13 cellular contexts compared by ENCODE assay signal in genomic region chr1:25765910-25766645, GRCh38. TPM values are rescaled to one million over a fixed set of nuclear protein-coding genes. Genes with fewer than 3 reads are reported as not detected.
DNase-seq lines count a peak whose midpoint lies in the region; ATAC-seq and TF ChIP-seq lines count a peak whose summit lies in the region.
"Had no signal": no experiment of that assay in that cellular context is flagged by ENCODE, and none has a peak within 500 bp of the region (broad histone marks: within the 10 kb centered on the region; RNA-seq: fewer than 3 reads in every experiment).

No MANE protein-coding gene starts in this region.

- H4K20me1 ChIP-seq in GM23338 (replicated peaks; ENCODE audit: insufficient read depth), result no peaks in the 10 kb centered on the region

- DNase-seq in GM23338 (ENCODE audit: low spot score) (no peak), OCI-M1 (lab: John Stamatoyannopoulos, UW) (peak; percentile 39), NCI-H524 treated with DMSO at 0.1 percent for 48 hours (lab: John Stamatoyannopoulos, UW) (no peak), islet precursor cell (no peak), inferior parietal cortex (ENCODE audit: extremely low spot score) (no peak)
- DNase-seq: activated T-cell treated with anti-CD3 and anti-CD28 coated beads, Interleukin-2, amount 50 U/mL, for 4 hours; AML-193; HCEC 1CT; kidney glomerular epithelial cell had no signal

- no peak overlapping the region for H3K4me3 Mint-ChIP-seq in GM23338
- H3K4me3 Mint-ChIP-seq: activated T-cell treated with anti-CD3 and anti-CD28 coated beads, Interleukin-2, amount 50 U/mL, for 4 hours; central memory CD8-positive, alpha-beta T cell had no signal

- peaks cover 14% of the 10 kb centered on the region for H3K4me1 Mint-ChIP-seq in GM23338

- no peaks in the 10 kb centered on the region for H3K9me3 Mint-ChIP-seq in GM23338
- H3K9me3 Mint-ChIP-seq: activated T-cell treated with anti-CD3 and anti-CD28 coated beads, Interleukin-2, amount 50 U/mL, for 4 hours; central memory CD8-positive, alpha-beta T cell had no signal

- no peaks in the 10 kb centered on the region for H3F3A ChIP-seq in GM23338 (replicated peaks; ENCODE audit: low read depth)

- H3K27ac Mint-ChIP-seq in GM23338, result no peak overlapping the region; the same call in 1 of the 2 replicates

- 0 out of 2 replicates have a peak overlapping the region, but pooled peaks have one; percentile 15 for H3K9ac ChIP-seq in iPS-20b (ENCODE audit: low read depth, low read length)

- H3K27me3 ChIP-seq in GM23338 (ENCODE audit: insufficient read depth) (no peaks in the 10 kb centered on the region), iPS-20b (ENCODE audit: insufficient read depth, low read length) (no peaks in the 10 kb centered on the region)

- H3K4me1 ChIP-seq in GM23338 (ENCODE audit: insufficient read depth), result peaks cover 4% of the 10 kb centered on the region
- H3K4me1 ChIP-seq in iPS-20b (ENCODE audit: insufficient read depth, low read length), result no peaks in the 10 kb centered on the region

- no peak for TF ChIP-seq CTCF in 22Rv1 (IDR thresholded peaks at IDR 0.05)
- no peak for TF ChIP-seq CTCF in GM23338 (conservative IDR thresholded peaks at IDR 0.05; ENCODE audit: low read depth in 2 of 2)

- H3K4me3 ChIP-seq in GM23338 (no peak overlapping the region), iPS-20b (ENCODE audit: low read length) (no peak overlapping the region)

- H3K4me2 ChIP-seq in GM23338, result no peak overlapping the region

- ATAC-seq in GM23338, result peak; percentile 21; the same call in 1 of the 3 replicates
- no peak for ATAC-seq in HG02642 (IDR thresholded peaks at IDR 0.05; ENCODE audit: poor library complexity, unreplicated experiment)
- ATAC-seq: activated T-cell treated with anti-CD3 and anti-CD28 coated beads, Interleukin-2, amount 50 U/mL, for 4 hours had no signal

- H3K36me3 ChIP-seq in GM23338 (ENCODE audit: insufficient read depth), result no peaks in the 10 kb centered on the region
- no peaks in the 10 kb centered on the region for H3K36me3 ChIP-seq in iPS-20b (ENCODE audit: insufficient read depth, low read depth, low read length)

- H3K79me2 ChIP-seq in GM23338 (replicated peaks; ENCODE audit: insufficient read depth), result no peaks in the 10 kb centered on the region

- H3K9me3 ChIP-seq in iPS-20b (ENCODE audit: insufficient read depth, low read depth, low read length), result no peaks in the 10 kb centered on the region

- H3K36me3 Mint-ChIP-seq in GM23338 (ENCODE audit: low read depth), result no peaks in the 10 kb centered on the region

- no peak overlapping the region for H2AFZ ChIP-seq in GM23338

- H3K27ac ChIP-seq in 22Rv1 (peak overlapping the region; percentile 67), GM23338 (ENCODE audit: low read depth) (peak overlapping the region; percentile 17; the same call in 1 of the 2 replicates), iPS-20b (ENCODE audit: low read length) (no peak overlapping the region)

- no peaks in the 10 kb centered on the region for H3K9me2 ChIP-seq in GM23338 (ENCODE audit: insufficient read depth)

- peaks cover 5% of the 10 kb centered on the region for H3K27me3 Mint-ChIP-seq in GM23338 (ENCODE audit: insufficient read depth, low read depth, poor library complexity)
- H3K27me3 Mint-ChIP-seq: central memory CD8-positive, alpha-beta T cell had no signal

TF ChIP-seq in GM23338, 12 proteins besides CTCF, POLR2A, EP300 and RAD21 (continues in another document):
- no peak for TF ChIP-seq REST (IDR thresholded peaks at IDR 0.05; ENCODE audit: unreplicated experiment)
- no peak for TF ChIP-seq CREB1 (CRISPR knock-in tag; IDR thresholded peaks at IDR 0.05; ENCODE audit: low read depth)
- TF ChIP-seq STAT1 (IDR thresholded peaks at IDR 0.05; ENCODE audit: unreplicated experiment), result no peak
- TF ChIP-seq, protein P1, sequence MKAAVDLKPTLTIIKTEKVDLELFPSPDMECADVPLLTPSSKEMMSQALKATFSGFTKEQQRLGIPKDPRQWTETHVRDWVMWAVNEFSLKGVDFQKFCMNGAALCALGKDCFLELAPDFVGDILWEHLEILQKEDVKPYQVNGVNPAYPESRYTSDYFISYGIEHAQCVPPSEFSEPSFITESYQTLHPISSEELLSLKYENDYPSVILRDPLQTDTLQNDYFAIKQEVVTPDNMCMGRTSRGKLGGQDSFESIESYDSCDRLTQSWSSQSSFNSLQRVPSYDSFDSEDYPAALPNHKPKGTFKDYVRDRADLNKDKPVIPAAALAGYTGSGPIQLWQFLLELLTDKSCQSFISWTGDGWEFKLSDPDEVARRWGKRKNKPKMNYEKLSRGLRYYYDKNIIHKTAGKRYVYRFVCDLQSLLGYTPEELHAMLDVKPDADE (IDR thresholded peaks at IDR 0.05), result no peak
- TF ChIP-seq ZNF331 (CRISPR knock-in tag; IDR thresholded peaks at IDR 0.05; ENCODE audit: low read depth), result no peak
- no peak for TF ChIP-seq ZNF114 (CRISPR knock-in tag; IDR thresholded peaks at IDR 0.05)

RNA-seq across cellular contexts. Expression of gene SELENON, which starts 33.9 kb away (rescaled TPM):
- total RNA-seq in GM23338 (2014; rRNA removed; shearing (Covaris generic)), result 88.2 and 93.2 TPM in 2 replicates
- 17.9 and 19.9 TPM in 2 replicates for polyA plus RNA-seq in GM23338 (2016; fragmentation: Nextera tagmentation; extraction: Ambion mirVana)

RNA-seq across cellular contexts. Expression of gene MTFR1L, which starts 53.7 kb away (rescaled TPM):
- 22.7 and 23.5 TPM in 2 replicates for total RNA-seq in GM23338 (2014; rRNA removed; shearing (Covaris generic))
- 13.4 and 14.8 TPM in 2 replicates for polyA plus RNA-seq in GM23338 (2016; fragmentation: Nextera tagmentation; extraction: Ambion mirVana)
